ENCODE assay signal across 8 cellular contexts in the genomic region with DNA sequence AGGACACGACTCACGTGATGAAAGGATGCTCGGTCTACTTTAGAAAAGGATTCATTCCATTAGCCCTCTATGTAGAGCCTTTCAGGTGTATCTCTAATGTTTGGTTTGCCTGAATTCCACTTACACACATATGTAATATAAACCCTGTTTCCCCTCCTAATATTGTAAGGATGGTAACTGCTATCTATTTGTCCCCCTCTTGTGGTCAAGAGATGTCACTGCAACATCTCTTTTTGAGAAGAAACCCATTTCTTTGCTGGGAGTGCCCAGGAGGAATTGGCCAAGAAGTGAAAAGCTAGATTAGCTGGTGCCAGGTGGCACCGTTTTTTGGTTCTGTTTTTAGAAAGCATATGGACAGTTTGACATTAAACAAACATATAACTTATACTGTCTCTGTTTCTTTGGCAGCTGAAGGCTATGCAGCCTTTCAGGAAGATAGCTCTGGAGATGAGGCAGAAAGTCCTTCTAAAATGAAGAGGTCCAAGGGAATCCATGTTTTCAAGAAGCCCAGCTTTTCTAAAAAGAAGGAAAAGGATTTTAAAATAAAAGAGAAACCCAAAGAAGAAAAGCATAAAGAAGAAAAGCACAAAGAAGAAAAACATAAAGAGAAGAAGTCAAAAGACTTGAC. TPM values are rescaled to one million over a fixed set of nuclear protein-coding genes. Genes with fewer than 3 reads are reported as not detected.
DNase-seq lines count a peak whose midpoint lies in the region; ATAC-seq, FAIRE-seq and TF ChIP-seq lines count a peak whose summit lies in the region.

No MANE protein-coding gene starts in this region.

- H3K4me1 Mint-ChIP-seq in MCF 10A (ENCODE audit: insufficient read depth, unreplicated experiment): peaks cover 8% of the 10 kb centered on the region
- no peaks in the 10 kb centered on the region for H3K4me1 Mint-ChIP-seq in stimulated activated memory B cell treated with anti-CD40 and anti-IgM and Interleukin-4, amounts not matched to agents 10 μg/mL and 1 μg/mL and 100 μg/mL, for 72 hours

- H3K9me3 Mint-ChIP-seq in MCF 10A (ENCODE audit: unreplicated experiment): no peaks in the 10 kb centered on the region
- H3K9me3 Mint-ChIP-seq in stimulated activated memory B cell treated with anti-CD40 and anti-IgM and Interleukin-4, amounts not matched to agents 10 μg/mL and 1 μg/mL and 100 μg/mL, for 72 hours: no peaks in the 10 kb centered on the region

- H3K27ac Mint-ChIP-seq in MCF 10A (ENCODE audit: low read depth, unreplicated experiment): no peak overlapping the region
- no peak overlapping the region for H3K27ac Mint-ChIP-seq in stimulated activated memory B cell treated with anti-CD40 and anti-IgM and Interleukin-4, amounts not matched to agents 10 μg/mL and 1 μg/mL and 100 μg/mL, for 72 hours

- intact Hi-C loops in MCF 10A (cut with micrococcal nuclease): loop anchor here (1.0 to 5.0 kb wide), 4 partner anchors 150 to 443 kb away; no protein-coding TSS in a partner anchor

- FAIRE-seq in H54 (lab: Jason Lieb, UNC): peak; percentile 96
- peak; percentile 20 for FAIRE-seq in urothelium cell line (lab: Jason Lieb, UNC)

- peak; percentile 88 for ATAC-seq in left lobe of liver
- no peak for ATAC-seq in stimulated activated memory B cell treated with anti-CD40 and anti-IgM and Interleukin-4, amounts not matched to agents 10 μg/mL and 1 μg/mL and 100 μg/mL, for 72 hours

- peak; percentile 88 for TF ChIP-seq CTCF in MCF 10A (IDR thresholded peaks at IDR 0.05; ENCODE audit: unreplicated experiment)

- POLR2A ChIA-PET in MCF 10A (lab: Yijun Ruan, JAX): interaction anchor here (0.7 to 2.0 kb wide), 3 partner anchors 40 to 443 kb away, joined by 3 to 9 read pairs (median 3); partner anchors contain the start of genes RALBP1 and TWSG1

- no peak for TF ChIP-seq POLR2A in H54 (IDR thresholded peaks at IDR 0.05; ENCODE audit: low read depth, low read length)

- peaks cover 17% of the 10 kb centered on the region for H3K36me3 Mint-ChIP-seq in MCF 10A (ENCODE audit: insufficient read depth, unreplicated experiment)
- peaks cover 16% of the 10 kb centered on the region for H3K36me3 Mint-ChIP-seq in stimulated activated memory B cell treated with anti-CD40 and anti-IgM and Interleukin-4, amounts not matched to agents 10 μg/mL and 1 μg/mL and 100 μg/mL, for 72 hours

- no peak overlapping the region for H3K4me3 Mint-ChIP-seq in MCF 10A (ENCODE audit: unreplicated experiment)
- no peak overlapping the region for H3K4me3 Mint-ChIP-seq in stimulated activated memory B cell treated with anti-CD40 and anti-IgM and Interleukin-4, amounts not matched to agents 10 μg/mL and 1 μg/mL and 100 μg/mL, for 72 hours

- no TSS peak for BruUV-seq in MCF 10A (replicated peaks; lab: Mats Ljungman, UMichigan)

- no peaks in the 10 kb centered on the region for H3K27me3 Mint-ChIP-seq in MCF 10A (ENCODE audit: insufficient read depth, unreplicated experiment)
- H3K27me3 Mint-ChIP-seq in stimulated activated memory B cell treated with anti-CD40 and anti-IgM and Interleukin-4, amounts not matched to agents 10 μg/mL and 1 μg/mL and 100 μg/mL, for 72 hours: no peaks in the 10 kb centered on the region

- DNase-seq in CD1c-positive myeloid dendritic cell (ENCODE audit: extremely low spot score): peak; percentile 64
- no peak for DNase-seq in H54 (ENCODE audit: insufficient read length, low spot score)
- DNase-seq in NCI-H526 (lab: John Stamatoyannopoulos, UW): peak; percentile 1 to 44
- DNase-seq in MCF 10A (ENCODE audit: unreplicated experiment): peak; percentile 52
- no peak for DNase-seq in left lobe of liver (ENCODE audit: low spot score)
- peak; percentile 70 for DNase-seq in urothelium cell line (ENCODE audit: low spot score)
- no peak for DNase-seq in NCI-H128 (lab: John Stamatoyannopoulos, UW; ENCODE audit: unreplicated experiment)

- CTCF ChIA-PET in MCF 10A (lab: Yijun Ruan, JAX): interaction anchor here (0.6 to 2.7 kb wide), 42 partner anchors 9 to 751 kb away, joined by 3 to 11 read pairs (median 4); partner anchors contain the start of gene VAPA

RNA-seq across cellular contexts. Expression of gene RALBP1, which starts 41.2 kb away (rescaled TPM):
- total RNA-seq in MCF 10A (2022) (47.0 and 47.9 TPM in 2 replicates), left lobe of liver (17.4 TPM)

Comparison
In these comparisons a context has a peak if more than half of its experiments do, and no peak if none do; other contexts are left out.
1. DNase-seq: peak in CD1c-positive myeloid dendritic cell (single experiment), NCI-H526 (2 of 2), MCF 10A (single experiment) and urothelium cell line (single experiment); none in H54 (single experiment), left lobe of liver (single experiment) and NCI-H128 (single experiment).